8 cellular contexts compared by ENCODE assay signal in genomic region chr12:54723653-54724256, GRCh38.
A peak's percentile ranks its signal among the peaks of the same experiment; 100 is the strongest.
DNase-seq lines count a peak whose midpoint lies in the region; ATAC-seq and TF ChIP-seq lines count a peak whose summit lies in the region.

No MANE protein-coding gene starts in this region.

- H3K4me1 Mint-ChIP-seq in osteocyte (ENCODE audit: unreplicated experiment): no peaks in the 10 kb centered on the region

- TF ChIP-seq CTCF in choroid plexus epithelial cell (conservative IDR thresholded peaks at IDR 0.05; ENCODE audit: low read depth, low read length) (peak; percentile 73), osteocyte (IDR thresholded peaks at IDR 0.05) (peak; percentile 49), coronary artery (IDR thresholded peaks at IDR 0.05) (no peak)

- H3K27ac Mint-ChIP-seq in osteocyte (ENCODE audit: unreplicated experiment): no peak overlapping the region

- H3K27ac ChIP-seq in coronary artery: no peak overlapping the region

- peak; percentile 80 for ATAC-seq in GM19351 (IDR thresholded peaks at IDR 0.05; ENCODE audit: unreplicated experiment)
- no peak for ATAC-seq in HG02970 (IDR thresholded peaks at IDR 0.05; ENCODE audit: low FRiP score, unreplicated experiment)

- no peaks in the 10 kb centered on the region for H3K9me3 Mint-ChIP-seq in osteocyte (ENCODE audit: unreplicated experiment)

- peak; percentile 33 for DNase-seq in DMS 273 (lab: John Stamatoyannopoulos, UW; ENCODE audit: unreplicated experiment)
- DNase-seq in DMS 273 treated with DMSO at 0.1 percent for 48 hours (lab: John Stamatoyannopoulos, UW): no peak
- DNase-seq in NCI-H2029 (lab: John Stamatoyannopoulos, UW): peak; percentile 34
- DNase-seq in choroid plexus epithelial cell (ENCODE audit: low read depth): peak; percentile 39
- no peak for DNase-seq in osteocyte (ENCODE audit: extremely low spot score, unreplicated experiment)
- no peak for DNase-seq in coronary artery (ENCODE audit: low spot score)

- H3K36me3 Mint-ChIP-seq in osteocyte (ENCODE audit: unreplicated experiment): no peaks in the 10 kb centered on the region

- H3K4me3 ChIP-seq in choroid plexus epithelial cell (ENCODE audit: low read depth, low read length) (no peak overlapping the region), coronary artery (no peak overlapping the region)

- no peak overlapping the region for H3K4me3 Mint-ChIP-seq in osteocyte (ENCODE audit: unreplicated experiment)

- H3K27me3 Mint-ChIP-seq in osteocyte (ENCODE audit: unreplicated experiment): peaks cover 21% of the 10 kb centered on the region

Comparison
In these comparisons a context has a peak if more than half of its experiments do, and no peak if none do; other contexts are left out.
1. DNase-seq: peak in DMS 273 (single experiment), NCI-H2029 (single experiment) and choroid plexus epithelial cell (single experiment); none in DMS 273 treated with DMSO at 0.1 percent for 48 hours (single experiment), osteocyte (single experiment) and coronary artery (single experiment).